In genomic region chr20:9052136-9052535, GRCh38 we compare ENCODE assay signal across 21 cellular contexts. TPM values are rescaled to one million over a fixed set of nuclear protein-coding genes. Genes with fewer than 3 reads are reported as not detected.
DNase-seq lines count a peak whose midpoint lies in the region; ATAC-seq and TF ChIP-seq lines count a peak whose summit lies in the region.
"Had no signal": no experiment of that assay in that cellular context is flagged by ENCODE, and none has a peak within 500 bp of the region (broad histone marks: within the 10 kb centered on the region; RNA-seq: fewer than 3 reads in every experiment).

No MANE protein-coding gene starts in this region.

- no peak for ATAC-seq in omental fat pad (ENCODE audit: low FRiP score)
- ATAC-seq: activated CD8-positive, alpha-beta T cell treated with anti-CD3 and anti-CD28 coated beads for 36 hours; K562 had no signal

- peaks cover 14% of the 10 kb centered on the region for H3K4me1 Mint-ChIP-seq in MCF 10A (ENCODE audit: insufficient read depth, unreplicated experiment)

- H3K4me3 ChIP-seq in breast epithelium (no peak overlapping the region), mammary epithelial cell (replicated peaks in 1 of 3; ENCODE audit: insufficient read depth in 1 of 3, low read depth in 2 of 3, low read length in 3 of 3) (no peak overlapping the region), mesodermal cell (ENCODE audit: extremely low read depth, insufficient read depth, low read length, poor library complexity, severe bottlenecking) (no peak overlapping the region)
- H3K4me3 ChIP-seq: heart left ventricle, K562, stomach, tibial nerve had no signal

- H4K20me1 ChIP-seq in mammary epithelial cell (ENCODE audit: insufficient read depth, low read length): no peaks in the 10 kb centered on the region

- dilution Hi-C loops in mammary epithelial cell (cut with HindIII; ENCODE audit: low sequenced_read_pairs): no loop called here

- H3K4me3 Mint-ChIP-seq in MCF 10A (ENCODE audit: unreplicated experiment): no peak overlapping the region
- H3K4me3 Mint-ChIP-seq: activated CD8-positive, alpha-beta T cell treated with anti-CD3 and anti-CD28 coated beads for 36 hours had no signal

- no peaks in the 10 kb centered on the region for H3K27me3 Mint-ChIP-seq in MCF 10A (ENCODE audit: insufficient read depth, unreplicated experiment)
- H3K27me3 Mint-ChIP-seq: activated CD8-positive, alpha-beta T cell treated with anti-CD3 and anti-CD28 coated beads for 36 hours had no signal

- BruUV-seq in MCF 10A (replicated peaks; lab: Mats Ljungman, UMichigan) (no TSS peak), mammary epithelial cell (replicated peaks; lab: Mats Ljungman, UMichigan) (no TSS peak)

- DNase-seq in MCF 10A (ENCODE audit: unreplicated experiment) (no peak), breast epithelium (ENCODE audit: low spot score in 2 of 2) (no peak), mammary epithelial cell (no peak), NCI-H2227 (lab: John Stamatoyannopoulos, UW; ENCODE audit: unreplicated experiment) (no peak), omental fat pad (ENCODE audit: low spot score) (no peak), hypothalamus (lab: John Stamatoyannopoulos, UW) (no peak)
- DNase-seq in activated CD8-positive, alpha-beta memory T cell treated with anti-CD3 and anti-CD28 coated beads for 24 hours: no peak
- DNase-seq: activated CD4-positive, CD25-positive, alpha-beta regulatory T cell treated with anti-CD3 and anti-CD28 coated beads, Interleukin-2, amount 50 U/mL, for 72 hours; activated CD8-positive, alpha-beta T cell treated with anti-CD3 and anti-CD28 coated beads for 36 hours; activated gamma-delta T cell; cortex of kidney; DMS79 treated with DMSO at 0.1 percent for 48 hours; heart left ventricle; NCI-H1694; NCI-H2227 treated with DMSO at 0.1 percent for 48 hours; stomach; T-helper 9 cell had no signal

- no peaks in the 10 kb centered on the region for H3K9me3 Mint-ChIP-seq in MCF 10A (ENCODE audit: unreplicated experiment)

- H3K4me1 ChIP-seq in breast epithelium (no peaks in the 10 kb centered on the region), mammary epithelial cell (ENCODE audit: insufficient read depth, low read length) (peaks cover 15% of the 10 kb centered on the region), mesodermal cell (ENCODE audit: control insufficient read depth, insufficient read depth, low read length, poor library complexity, severe bottlenecking) (peaks cover 34% of the 10 kb centered on the region)
- H3K4me1 ChIP-seq: tibial nerve had no signal

- H3K27me3 ChIP-seq in breast epithelium: no peaks in the 10 kb centered on the region
- H3K27me3 ChIP-seq in mammary epithelial cell (ENCODE audit: insufficient read depth, low read length): no peaks in the 10 kb centered on the region
- H3K27me3 ChIP-seq: heart left ventricle, neutrophil, stomach, tibial nerve had no signal

- no peak for TF ChIP-seq POLR2A in breast epithelium (IDR thresholded peaks at IDR 0.05)

- H2AFZ ChIP-seq in mammary epithelial cell (ENCODE audit: low read depth, low read length): no peak overlapping the region

- no peaks in the 10 kb centered on the region for H3K79me2 ChIP-seq in mammary epithelial cell (ENCODE audit: insufficient read depth, low read length)

- H3K36me3 Mint-ChIP-seq in MCF 10A (ENCODE audit: insufficient read depth, unreplicated experiment): no peaks in the 10 kb centered on the region

- H3K9me3 ChIP-seq in breast epithelium: peaks cover 11 to 15% of the 10 kb centered on the region in 2 donors
- H3K9me3 ChIP-seq in mammary epithelial cell (replicated peaks; ENCODE audit: insufficient read depth, low read length): peaks cover 2% of the 10 kb centered on the region
- no peaks in the 10 kb centered on the region for H3K9me3 ChIP-seq in mesodermal cell (ENCODE audit: control insufficient read depth, low read length)
- H3K9me3 ChIP-seq: neutrophil had no signal

- TF ChIP-seq CTCF in MCF 10A (IDR thresholded peaks at IDR 0.05; ENCODE audit: unreplicated experiment) (no peak), breast epithelium (IDR thresholded peaks at IDR 0.05) (no peak), mammary epithelial cell (conservative IDR thresholded peaks at IDR 0.05 in 1 of 2, IDR thresholded peaks at IDR 0.05 in 1 of 2; ENCODE audit: extremely low read depth in 1 of 2, insufficient read depth in 1 of 2, low read depth in 1 of 2, low read length in 2 of 2) (no peak), omental fat pad (IDR thresholded peaks at IDR 0.05) (no peak)

- peak overlapping the region; percentile 78 for H3K27ac Mint-ChIP-seq in MCF 10A (ENCODE audit: low read depth, unreplicated experiment)
- H3K27ac Mint-ChIP-seq: activated CD8-positive, alpha-beta T cell treated with anti-CD3 and anti-CD28 coated beads for 36 hours had no signal

- CTCF ChIA-PET in MCF 10A (lab: Yijun Ruan, JAX): interaction anchor here (0.6 to 1.6 kb wide), 10 partner anchors 15 to 523 kb away, joined by 3 to 5 read pairs (median 4); partner anchors contain the start of gene PLCB4
- CTCF ChIA-PET in mammary epithelial cell (lab: Charles Lee; ENCODE audit: low non-redundant PET): no interaction called here

- in situ Hi-C loops in mammary epithelial cell (cut with MboI; ENCODE audit: low sequenced_read_pairs in 2 of 2): no loop called here

- H3K36me3 ChIP-seq in breast epithelium (no peaks in the 10 kb centered on the region), mammary epithelial cell (ENCODE audit: insufficient read depth, low read length) (no peaks in the 10 kb centered on the region), mesodermal cell (ENCODE audit: control insufficient read depth, insufficient read depth, low read length) (no peaks in the 10 kb centered on the region)
- H3K36me3 ChIP-seq: heart left ventricle, neutrophil, stomach, tibial nerve had no signal

- peak overlapping the region; percentile 59 for H3K4me2 ChIP-seq in mammary epithelial cell (ENCODE audit: insufficient read depth, low read depth, low read length)

- no peak overlapping the region for H3K9ac ChIP-seq in mammary epithelial cell (ENCODE audit: insufficient read depth, low read length)

- POLR2A ChIA-PET in MCF 10A (lab: Yijun Ruan, JAX): interaction anchor here (0.5 to 2.0 kb wide), 7 partner anchors 11 to 233 kb away, joined by 3 to 11 read pairs (median 4); partner anchors contain the start of gene PLCB4

- intact Hi-C loops in MCF 10A (cut with micrococcal nuclease) (no loop called here), breast epithelium (cut with DNase I; ENCODE audit: low total_unique reads) (no loop called here), mammary epithelial cell (cut with micrococcal nuclease) (no loop called here)

- H3K27ac ChIP-seq in breast epithelium (no peak overlapping the region), mammary epithelial cell (ENCODE audit: insufficient read depth, low read depth, low read length) (peak overlapping the region; percentile 45), mesodermal cell (ENCODE audit: low read depth, low read length, severe bottlenecking) (peak overlapping the region; percentile 90)
- H3K27ac ChIP-seq: heart left ventricle, neutrophil, tibial nerve had no signal

- WGBS in mammary epithelial cell (ENCODE audit: low coverage, missing lambda C conversion rate): 76% methylated on average over 3 of the region's 3 CpGs
- 93 to 100% methylated on average over 2 of the region's 3 CpGs for WGBS in mesodermal cell (ENCODE audit: insufficient coverage in 2 of 2), 2 experiments

RNA-seq across cellular contexts. Expression of gene PLCB4, which starts 16.8 kb away (rescaled TPM):
- total RNA-seq in MCF 10A (2022) (0.22 and 0.91 TPM in 2 replicates), breast epithelium (10 to 100 TPM in 2 of 3 donors, 1 to 10 TPM in 1; 9.4 to 17.7 (median 13.0) TPM), mammary epithelial cell (1 to 10 TPM in 1 of 2 donors, under 1 TPM in 1; 0.19 to 4.8 TPM), omental fat pad (10 to 100 TPM in 2 of 4 donors, 1 to 10 TPM in 2; 6.6 to 18.4 (median 11.4) TPM)
- 3.8 TPM for polyA plus RNA-seq in mammary epithelial cell
- polyA minus RNA-seq in mammary epithelial cell: 7.5 TPM
- polyA plus RNA-seq in mesodermal cell (2013, experiment 1 of 2): 15.3 TPM
- polyA plus RNA-seq in mesodermal cell (2013, experiment 2 of 2): 15.9 TPM
- total RNA-seq: activated CD8-positive, alpha-beta T cell treated with anti-CD3 and anti-CD28 coated beads for 36 hours had no signal

Comparison
In these comparisons a context has a peak if more than half of its experiments do, and no peak if none do; other contexts are left out.
1. H3K27ac ChIP-seq: peak in mammary epithelial cell (single experiment) and mesodermal cell (single experiment); none in breast epithelium (0 of 2).